In the genomic region with DNA sequence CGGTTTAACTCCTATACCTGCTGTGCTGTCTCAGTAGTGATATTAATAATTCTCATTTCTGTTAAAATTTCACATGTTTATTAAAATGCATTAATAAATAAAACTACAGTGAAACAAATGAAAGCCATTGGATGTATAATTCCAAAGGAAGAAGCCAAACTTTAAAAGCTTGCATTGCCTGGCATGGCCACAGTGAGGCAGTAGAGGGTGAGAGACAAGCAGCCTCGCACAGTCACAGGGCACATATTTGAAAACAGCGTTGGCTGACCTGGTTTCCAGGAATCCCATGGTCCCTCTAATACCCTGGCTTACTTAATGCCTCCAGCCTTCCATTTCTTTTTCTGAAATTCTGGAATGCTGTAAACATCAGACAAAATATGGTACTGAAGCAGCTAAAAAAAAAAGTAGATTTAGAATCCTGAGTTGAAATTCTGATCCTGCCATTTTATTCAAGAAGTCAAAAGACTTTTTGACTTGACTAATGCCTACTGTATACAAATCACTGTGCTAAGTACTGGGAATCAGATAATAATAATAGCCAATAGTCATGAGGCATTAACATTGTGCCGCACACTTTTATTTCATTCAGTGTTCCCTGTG, we compare ENCODE assay signal across 8 cellular contexts. TPM values are rescaled to one million over a fixed set of nuclear protein-coding genes. Genes with fewer than 3 reads are reported as not detected.
A peak's percentile ranks its signal among the peaks of the same experiment; 100 is the strongest.
DNase-seq lines count a peak whose midpoint lies in the region; ATAC-seq, FAIRE-seq and TF ChIP-seq lines count a peak whose summit lies in the region.

No MANE protein-coding gene starts in this region.

- H2AFZ ChIP-seq in astrocyte (ENCODE audit: low read depth, low read length) = no peak overlapping the region

- no peaks in the 10 kb centered on the region for H3K27me3 ChIP-seq in astrocyte (ENCODE audit: insufficient read depth, low read length)

- H3K36me3 Mint-ChIP-seq in T-helper 2 cell treated with Interferon-gamma antibody and Interleukin-4, amounts not matched to agents 5 μg/mL and 100 μg/mL, for 36 hours (ENCODE audit: low read depth) = peaks cover 13% of the 10 kb centered on the region
- peaks cover 2% of the 10 kb centered on the region for H3K36me3 Mint-ChIP-seq in astrocyte (ENCODE audit: low read depth, unreplicated experiment)

- H3K4me3 ChIP-seq in astrocyte (ENCODE audit: insufficient read depth, low read depth, low read length) = no peak overlapping the region

- FAIRE-seq in astrocyte (lab: Jason Lieb, UNC) = no peak

- peaks cover 7% of the 10 kb centered on the region for H3K4me1 Mint-ChIP-seq in T-helper 2 cell treated with Interferon-gamma antibody and Interleukin-4, amounts not matched to agents 5 μg/mL and 100 μg/mL, for 36 hours (ENCODE audit: low read depth)
- H3K4me1 Mint-ChIP-seq in astrocyte (ENCODE audit: low read depth, unreplicated experiment) = no peaks in the 10 kb centered on the region

- no peak overlapping the region for H3K27ac ChIP-seq in astrocyte (ENCODE audit: low read depth, low read length)

- H3K36me3 ChIP-seq in astrocyte (ENCODE audit: insufficient read depth, low read length) = no peaks in the 10 kb centered on the region

- H3K4me3 Mint-ChIP-seq in T-helper 2 cell treated with Interferon-gamma antibody and Interleukin-4, amounts not matched to agents 5 μg/mL and 100 μg/mL, for 36 hours = no peak overlapping the region
- no peak overlapping the region for H3K4me3 Mint-ChIP-seq in astrocyte (ENCODE audit: unreplicated experiment)

- peaks cover 16% of the 10 kb centered on the region for H3K27me3 Mint-ChIP-seq in T-helper 2 cell treated with Interferon-gamma antibody and Interleukin-4, amounts not matched to agents 5 μg/mL and 100 μg/mL, for 36 hours (ENCODE audit: low read depth)
- H3K27me3 Mint-ChIP-seq in astrocyte (ENCODE audit: low read depth, unreplicated experiment) = peaks cover 12% of the 10 kb centered on the region

- no peaks in the 10 kb centered on the region for H3K79me2 ChIP-seq in astrocyte (ENCODE audit: insufficient read depth, low read length)

- H3K4me2 ChIP-seq in astrocyte (ENCODE audit: low read length) = no peak overlapping the region

- no peaks in the 10 kb centered on the region for H3K9me3 Mint-ChIP-seq in T-helper 2 cell treated with Interferon-gamma antibody and Interleukin-4, amounts not matched to agents 5 μg/mL and 100 μg/mL, for 36 hours
- no peaks in the 10 kb centered on the region for H3K9me3 Mint-ChIP-seq in astrocyte (ENCODE audit: unreplicated experiment)

- no peak overlapping the region for H3K27ac Mint-ChIP-seq in T-helper 2 cell treated with Interferon-gamma antibody and Interleukin-4, amounts not matched to agents 5 μg/mL and 100 μg/mL, for 36 hours
- no peak overlapping the region for H3K27ac Mint-ChIP-seq in astrocyte (ENCODE audit: unreplicated experiment)

- DNase-seq in GM10266 (ENCODE audit: extremely low spot score) (peak; percentile 56), NAMALWA (ENCODE audit: low spot score) (peak; percentile 87), astrocyte (ENCODE audit: low read depth) (peak; percentile 49), hippocampal formation (lab: John Stamatoyannopoulos, UW) (peak; percentile 21 to 59), putamen (ENCODE audit: low spot score) (no peak)
- peak; percentile 41 for DNase-seq in T-helper 2 cell treated with Interferon-gamma antibody and Interleukin-4, amounts not matched to agents 5 μg/mL and 100 μg/mL, for 36 hours (ENCODE audit: low spot score)
- DNase-seq in stimulated activated CD4-positive, alpha-beta T cell treated with anti-CD3 and anti-CD28 coated beads, Interleukin-12 subunit alpha, Interleukin-12 subunit beta, amount 100 ng/mL, for 48 hours (ENCODE audit: low read depth in 2 of 3, low spot score in 1 of 3) = peak in 2 of 3 donors; percentile 61 to 71

- no peaks in the 10 kb centered on the region for H3K9me3 ChIP-seq in astrocyte (ENCODE audit: insufficient read depth, low read depth, low read length)

- H4K20me1 ChIP-seq in astrocyte (ENCODE audit: insufficient read depth, low read length) = peaks cover 2% of the 10 kb centered on the region

- no peaks in the 10 kb centered on the region for H3K4me1 ChIP-seq in astrocyte (ENCODE audit: insufficient read depth, low read length)

- no peak for ATAC-seq in GM21717 (IDR thresholded peaks at IDR 0.05; ENCODE audit: unreplicated experiment)

- H3K9ac ChIP-seq in astrocyte (ENCODE audit: low read length) = no peak overlapping the region

- TF ChIP-seq CTCF in GM10266 (IDR thresholded peaks at IDR 0.05; ENCODE audit: control insufficient read depth, insufficient read depth, low read depth, missing control alignments) (peak; percentile 96), astrocyte (IDR thresholded peaks at IDR 0.05; ENCODE audit: insufficient read depth, low read depth, low read length) (peak; percentile 92)

RNA-seq across cellular contexts. Expression of a gene that starts 6.7 kb away (rescaled TPM):
- 1.8 and 2.5 TPM in 2 replicates for total RNA-seq in astrocyte

RNA-seq across cellular contexts. Expression of a gene that starts 8.4 kb away (rescaled TPM):
- total RNA-seq in astrocyte = 4.3 and 5.7 TPM in 2 replicates
